Comparison of ENCODE assay signal across 8 cellular contexts in the genomic region with DNA sequence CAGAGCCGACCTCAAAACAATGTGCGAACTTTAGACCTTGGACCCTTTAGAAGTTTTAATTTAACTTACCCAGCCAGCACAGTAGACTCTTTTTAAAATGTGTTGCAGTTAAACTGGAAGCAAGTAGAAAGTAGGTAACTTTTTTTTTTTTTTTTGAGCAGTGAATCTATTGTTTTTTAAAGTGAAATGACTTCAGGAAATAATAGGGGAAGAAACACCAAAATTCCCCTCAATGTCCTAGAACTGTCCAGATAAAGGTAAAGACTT. TPM values are rescaled to one million over a fixed set of nuclear protein-coding genes. Genes with fewer than 3 reads are reported as not detected.
DNase-seq lines count a peak whose midpoint lies in the region; ATAC-seq and TF ChIP-seq lines count a peak whose summit lies in the region.

No MANE protein-coding gene starts in this region.

- CTCF ChIA-PET in activated CD4-positive, alpha-beta memory T cell treated with anti-CD3 and anti-CD28 coated beads for 36 hours (lab: Charles Lee), result no interaction called here

- no peaks in the 10 kb centered on the region for H3K27me3 Mint-ChIP-seq in activated CD4-positive, alpha-beta memory T cell treated with anti-CD3 and anti-CD28 coated beads for 36 hours
- H3K27me3 Mint-ChIP-seq in glutamatergic neuron (ENCODE audit: unreplicated experiment), result peaks cover 8% of the 10 kb centered on the region

- H3K36me3 ChIP-seq in HAP-1 (replicated peaks) (no peaks in the 10 kb centered on the region), skeletal muscle tissue (ENCODE audit: control insufficient read depth in 3 of 3, insufficient read depth in 3 of 3, low read length in 3 of 3) (no peaks in the 10 kb centered on the region)

- H3K4me3 ChIP-seq in HAP-1 (peak overlapping the region; percentile 81), skeletal muscle tissue (ENCODE audit: low read length in 3 of 3) (peak overlapping the region; percentile 82 to 95 (median 95))

- peaks cover 21% of the 10 kb centered on the region for H3K4me1 Mint-ChIP-seq in activated CD4-positive, alpha-beta memory T cell treated with anti-CD3 and anti-CD28 coated beads for 36 hours (ENCODE audit: low read depth)
- H3K4me1 Mint-ChIP-seq in glutamatergic neuron (ENCODE audit: low read depth, unreplicated experiment), result peaks cover 6% of the 10 kb centered on the region

- peak overlapping the region; percentile 89 for H3K27ac Mint-ChIP-seq in activated CD4-positive, alpha-beta memory T cell treated with anti-CD3 and anti-CD28 coated beads for 36 hours
- peak overlapping the region; percentile 56 for H3K27ac Mint-ChIP-seq in glutamatergic neuron (ENCODE audit: unreplicated experiment)

- in situ Hi-C loops in HAP-1 (cut with MboI; ENCODE audit: low sequenced_read_pairs), result no loop called here
- in situ Hi-C loops in ACHN (cut with HindIII; ENCODE audit: low pct_ligation_motif_present, low pct_unique_long_range_greater_than_20kb, low sequenced_read_pairs), result no loop called here

- intact Hi-C loops in activated CD4-positive, alpha-beta memory T cell treated with anti-CD3 and anti-CD28 coated beads for 36 hours (cut with micrococcal nuclease), result no loop called here

- H3K36me3 Mint-ChIP-seq in activated CD4-positive, alpha-beta memory T cell treated with anti-CD3 and anti-CD28 coated beads for 36 hours, result peaks cover 3% of the 10 kb centered on the region
- H3K36me3 Mint-ChIP-seq in glutamatergic neuron (ENCODE audit: unreplicated experiment), result no peaks in the 10 kb centered on the region

- no peak for TF ChIP-seq CTCF in glutamatergic neuron (IDR thresholded peaks at IDR 0.05; ENCODE audit: partially characterized antibody, unreplicated experiment)

- ATAC-seq in GM18511 (IDR thresholded peaks at IDR 0.05; ENCODE audit: unreplicated experiment), result no peak

- H3K4me1 ChIP-seq in HAP-1 (peaks cover 24% of the 10 kb centered on the region), skeletal muscle tissue (ENCODE audit: control insufficient read depth in 3 of 3, insufficient read depth in 3 of 3, low read length in 3 of 3) (peaks cover 16 to 21% (median 20%) of the 10 kb centered on the region in 3 donors)

- no peak for DNase-seq in HAP-1 (ENCODE audit: low spot score in 2 of 2)
- no peak for DNase-seq in activated CD4-positive, alpha-beta memory T cell treated with anti-CD3 and anti-CD28 coated beads for 36 hours
- no peak for DNase-seq in glutamatergic neuron
- no peak for DNase-seq in ACHN
- no peak for DNase-seq in RKO (ENCODE audit: low spot score)
- DNase-seq in DMS 273 (lab: John Stamatoyannopoulos, UW; ENCODE audit: unreplicated experiment), result no peak

- POLR2A ChIA-PET in activated CD4-positive, alpha-beta memory T cell treated with anti-CD3 and anti-CD28 coated beads for 36 hours (lab: Charles Lee), result interaction anchor here (0.6 kb wide), 1 partner anchor 110 kb away, joined by 4 read pairs; no protein-coding TSS in a partner anchor

- no peaks in the 10 kb centered on the region for H3K9me3 Mint-ChIP-seq in activated CD4-positive, alpha-beta memory T cell treated with anti-CD3 and anti-CD28 coated beads for 36 hours
- peaks cover 10% of the 10 kb centered on the region for H3K9me3 Mint-ChIP-seq in glutamatergic neuron (ENCODE audit: unreplicated experiment)

- peak overlapping the region; percentile 89 to 94 (median 92) for H3K9ac ChIP-seq in skeletal muscle tissue (ENCODE audit: low read depth in 1 of 3, low read length in 3 of 3)

- no peaks in the 10 kb centered on the region for H3K27me3 ChIP-seq in HAP-1 (ENCODE audit: low read depth)
- no peaks in the 10 kb centered on the region for H3K27me3 ChIP-seq in skeletal muscle tissue (ENCODE audit: control insufficient read depth in 3 of 3, insufficient read depth in 3 of 3, low read length in 3 of 3)

- peak overlapping the region; percentile 85 for H3K4me3 Mint-ChIP-seq in activated CD4-positive, alpha-beta memory T cell treated with anti-CD3 and anti-CD28 coated beads for 36 hours
- H3K4me3 Mint-ChIP-seq in glutamatergic neuron (ENCODE audit: unreplicated experiment), result peak overlapping the region; percentile 81

- H3K9me3 ChIP-seq in HAP-1 (no peaks in the 10 kb centered on the region), skeletal muscle tissue (ENCODE audit: control insufficient read depth in 3 of 3, low read length in 3 of 3) (no peaks in the 10 kb centered on the region)

- H3K27ac ChIP-seq in skeletal muscle tissue (ENCODE audit: low read depth, low read length), result peak overlapping the region; percentile 87

RNA-seq across cellular contexts. Expression of gene ATXN2, which starts 1.1 kb away (rescaled TPM):
- total RNA-seq in activated CD4-positive, alpha-beta memory T cell treated with anti-CD3 and anti-CD28 coated beads for 36 hours, result 10 to 100 TPM; 38.2 to 39.4 TPM
- total RNA-seq in glutamatergic neuron (ENCODE audit: unreplicated experiment) (80.8 TPM), skeletal muscle tissue (42.8 TPM)
